In the genomic region with DNA sequence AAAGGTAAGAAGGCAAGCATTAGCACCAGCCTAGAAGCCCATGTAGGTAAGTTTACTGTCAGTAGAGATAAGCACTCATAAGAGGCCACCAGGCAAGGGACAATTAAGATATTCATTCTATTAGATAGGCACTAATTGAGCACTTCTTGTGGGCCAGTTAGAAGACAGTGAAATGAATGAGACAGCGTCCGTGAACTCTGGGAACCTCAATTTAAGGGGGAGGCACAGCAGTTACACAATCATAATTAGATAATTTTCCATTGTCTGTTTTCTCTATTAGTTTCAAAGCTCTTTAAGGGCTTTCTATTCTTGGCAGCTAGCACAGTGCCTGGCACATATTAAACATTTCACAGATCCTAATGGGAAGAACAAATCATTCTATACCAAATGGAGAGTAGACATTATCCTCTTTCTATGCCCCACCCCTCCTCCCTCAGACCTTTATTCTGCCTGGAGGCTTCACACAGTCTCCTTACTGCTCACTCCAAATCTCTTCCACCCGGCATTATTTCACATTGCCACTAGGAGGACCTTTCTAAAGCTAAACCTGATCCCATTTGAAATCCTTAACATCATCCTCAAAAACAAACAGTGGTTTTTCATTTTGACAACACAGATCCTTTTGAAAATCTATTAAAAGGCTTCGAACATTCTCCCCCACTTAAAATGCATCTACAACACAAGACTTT, we compare ENCODE assay signal across 9 cellular contexts.
A peak's percentile ranks its signal among the peaks of the same experiment; 100 is the strongest.
DNase-seq lines count a peak whose midpoint lies in the region; TF ChIP-seq lines count a peak whose summit lies in the region.
"Had no signal": no experiment of that assay in that cellular context is flagged by ENCODE, and none has a peak within 500 bp of the region (broad histone marks: within the 10 kb centered on the region; RNA-seq: fewer than 3 reads in every experiment).

No MANE protein-coding gene starts in this region.

- no peaks in the 10 kb centered on the region for H3K36me3 Mint-ChIP-seq in endothelial cell (ENCODE audit: low read depth, unreplicated experiment)

- H3K4me1 Mint-ChIP-seq in endothelial cell (ENCODE audit: unreplicated experiment) = no peaks in the 10 kb centered on the region

- peak; percentile 65 for TF ChIP-seq CTCF in endothelial cell (IDR thresholded peaks at IDR 0.05; ENCODE audit: unreplicated experiment)

- no peak overlapping the region for H3K27ac Mint-ChIP-seq in endothelial cell (ENCODE audit: unreplicated experiment)

- no peaks in the 10 kb centered on the region for H3K9me3 Mint-ChIP-seq in endothelial cell (ENCODE audit: unreplicated experiment)

- no peak overlapping the region for H3K4me3 Mint-ChIP-seq in endothelial cell (ENCODE audit: unreplicated experiment)

- DNase-seq in NCI-H1694 (lab: John Stamatoyannopoulos, UW) (peak; percentile 10), NCI-H1694 treated with DMSO at 0.1 percent for 48 hours (lab: John Stamatoyannopoulos, UW) (no peak), NCI-H69 (lab: John Stamatoyannopoulos, UW) (peak; percentile 57), endothelial cell (ENCODE audit: low spot score) (no peak), retina (peak; percentile 60), cerebellar nuclear complex (lab: John Stamatoyannopoulos, UW) (no peak), anterior cingulate cortex (lab: John Stamatoyannopoulos, UW) (no peak)
- DNase-seq in stimulated activated CD8-positive, alpha-beta memory T cell treated with anti-CD3 and anti-CD28 coated beads, Interleukin-4, amount 100 ng/mL, for 48 hours = no peak
- DNase-seq: activated T-cell treated with anti-CD3 and anti-CD28 coated beads, Interleukin-2, amount 50 U/mL, for 48 hours had no signal

- H3K27me3 Mint-ChIP-seq in endothelial cell (ENCODE audit: unreplicated experiment) = no peaks in the 10 kb centered on the region

Comparison
In these comparisons a context has a peak if more than half of its experiments do, and no peak if none do; other contexts are left out.
1. DNase-seq: peak in NCI-H1694 (single experiment), NCI-H69 (single experiment) and retina (single experiment); none in NCI-H1694 treated with DMSO at 0.1 percent for 48 hours (single experiment), endothelial cell (single experiment), cerebellar nuclear complex (0 of 2), stimulated activated CD8-positive, alpha-beta memory T cell treated with anti-CD3 and anti-CD28 coated beads, Interleukin-4, amount 100 ng/mL, for 48 hours (single experiment) and anterior cingulate cortex (0 of 58).